In the genomic region with DNA sequence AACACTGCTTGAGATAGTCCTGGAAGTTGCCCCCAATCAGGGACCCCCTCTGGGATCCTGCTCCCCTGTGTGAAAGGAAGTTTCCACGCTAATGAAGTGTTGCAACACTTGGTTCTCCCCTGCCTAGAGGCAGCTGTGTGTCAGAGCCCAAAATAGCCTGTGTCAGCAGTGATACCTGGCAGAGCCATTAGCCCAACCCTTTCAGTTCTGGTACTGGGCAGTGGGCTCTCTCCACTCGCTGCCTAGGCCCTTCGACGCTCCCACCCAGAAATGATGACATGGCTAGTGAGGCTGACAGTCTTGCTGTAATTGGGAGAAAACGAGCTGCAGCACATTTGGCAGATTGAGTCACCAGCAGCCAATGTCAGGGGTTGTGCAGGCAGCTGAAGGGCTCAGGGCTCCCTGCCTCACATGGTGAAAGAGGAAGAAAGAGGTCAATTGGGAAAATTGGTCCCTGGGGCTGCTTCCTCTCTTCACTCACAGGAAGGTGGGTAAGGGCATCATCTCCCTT, we compare ENCODE assay signal across 8 cellular contexts. TPM values are rescaled to one million over a fixed set of nuclear protein-coding genes. Genes with fewer than 3 reads are reported as not detected.
DNase-seq lines count a peak whose midpoint lies in the region; ATAC-seq, FAIRE-seq and TF ChIP-seq lines count a peak whose summit lies in the region.

No MANE protein-coding gene starts in this region.

- FAIRE-seq in H54 (lab: Jason Lieb, UNC): no peak

- H3K27ac Mint-ChIP-seq in GM23338 (no peak overlapping the region), progenitor cell of endocrine pancreas (peak overlapping the region; percentile 99)

- no peak for TF ChIP-seq EP300 in esophagus muscularis mucosa (IDR thresholded peaks at IDR 0.05)

- H3K36me3 Mint-ChIP-seq in GM23338 (ENCODE audit: low read depth) (peaks cover 21% of the 10 kb centered on the region), progenitor cell of endocrine pancreas (ENCODE audit: insufficient read depth) (peaks cover 6% of the 10 kb centered on the region)

- H3K27ac ChIP-seq in GM23338 (ENCODE audit: low read depth): 0 out of 2 replicates have a peak overlapping the region, but pooled peaks have one; percentile 92
- peak overlapping the region; percentile 82 for H3K27ac ChIP-seq in RWPE1
- H3K27ac ChIP-seq in esophagus muscularis mucosa (replicated peaks in 1 of 4): peak overlapping the region; percentile 94 to 98 (median 95)

- H3K4me1 ChIP-seq in GM23338 (ENCODE audit: insufficient read depth) (peaks cover 14% of the 10 kb centered on the region; the same call in 1 of the 2 replicates), esophagus muscularis mucosa (peaks cover 29 to 43% (median 32%) of the 10 kb centered on the region in 4 donors)

- ATAC-seq in GM23338: no peak
- no peak for ATAC-seq in GM21528 (IDR thresholded peaks at IDR 0.05; ENCODE audit: low FRiP score, unreplicated experiment)

- peaks cover 13% of the 10 kb centered on the region; the same call in 1 of the 2 replicates for H3K36me3 ChIP-seq in GM23338 (ENCODE audit: insufficient read depth)
- peaks cover 11 to 31% (median 27%) of the 10 kb centered on the region in 4 donors for H3K36me3 ChIP-seq in esophagus muscularis mucosa

- peaks cover 10% of the 10 kb centered on the region for H4K20me1 ChIP-seq in GM23338 (replicated peaks; ENCODE audit: insufficient read depth)

- intact Hi-C loops in esophagus muscularis mucosa (cut with DNase I): no loop called here

- no peaks in the 10 kb centered on the region for H3K9me3 ChIP-seq in esophagus muscularis mucosa

- H3K27me3 Mint-ChIP-seq in GM23338 (ENCODE audit: insufficient read depth, low read depth, poor library complexity) (peaks cover 6% of the 10 kb centered on the region), progenitor cell of endocrine pancreas (no peaks in the 10 kb centered on the region)

- peak overlapping the region; percentile 73 for H3K4me3 ChIP-seq in GM23338
- no peak overlapping the region for H3K4me3 ChIP-seq in esophagus muscularis mucosa

- H3K27me3 ChIP-seq in GM23338 (ENCODE audit: insufficient read depth) (no peaks in the 10 kb centered on the region), esophagus muscularis mucosa (no peaks in the 10 kb centered on the region)

- TF ChIP-seq POLR2A in esophagus muscularis mucosa (IDR thresholded peaks at IDR 0.05; ENCODE audit: low read depth) (no peak), H54 (IDR thresholded peaks at IDR 0.05; ENCODE audit: low read depth, low read length) (no peak), erythroblast (IDR thresholded peaks at IDR 0.05; ENCODE audit: low read length) (no peak)

- H3K9me2 ChIP-seq in GM23338 (ENCODE audit: insufficient read depth): no peaks in the 10 kb centered on the region

- H3K4me3 Mint-ChIP-seq in GM23338: peak overlapping the region; percentile 97
- H3K4me3 Mint-ChIP-seq in progenitor cell of endocrine pancreas (ENCODE audit: low read depth): peak overlapping the region; percentile 97

- POLR2A ChIA-PET in RWPE1 (lab: Yijun Ruan, JAX; ENCODE audit: low non-redundant PET): interaction anchor here (1.2 kb wide), 1 partner anchor 35 kb away, joined by 3 read pairs; no protein-coding TSS in a partner anchor

- CTCF ChIA-PET in RWPE1 (lab: Yijun Ruan, JAX): interaction anchor here (0.5 to 0.7 kb wide), 3 partner anchors 9 to 215 kb away, joined by 3 to 4 read pairs (median 3); a partner anchor contains a TSS

- peaks cover 27% of the 10 kb centered on the region for H3K79me2 ChIP-seq in GM23338 (replicated peaks; ENCODE audit: insufficient read depth)

- TF ChIP-seq CTCF in GM23338 (conservative IDR thresholded peaks at IDR 0.05; ENCODE audit: low read depth in 2 of 2): no peak
- no peak for TF ChIP-seq CTCF in RWPE1 (conservative IDR thresholded peaks at IDR 0.05; ENCODE audit: low read depth)
- no peak for TF ChIP-seq CTCF in esophagus muscularis mucosa (IDR thresholded peaks at IDR 0.05)
- no peak for TF ChIP-seq CTCF in progenitor cell of endocrine pancreas (IDR thresholded peaks at IDR 0.05; ENCODE audit: unreplicated experiment)

- peak overlapping the region; percentile 94 for H3K4me2 ChIP-seq in GM23338

- WGBS in esophagus muscularis mucosa: 86% methylated on average over 4 of the region's 5 CpGs

- H3F3A ChIP-seq in GM23338 (replicated peaks; ENCODE audit: low read depth): peaks cover 12% of the 10 kb centered on the region

- H3K9me3 Mint-ChIP-seq in GM23338 (no peaks in the 10 kb centered on the region), progenitor cell of endocrine pancreas (ENCODE audit: low read depth) (no peaks in the 10 kb centered on the region)

- DNase-seq in GM23338 (ENCODE audit: low spot score) (no peak), RWPE1 (ENCODE audit: low spot score) (no peak), esophagus muscularis mucosa (ENCODE audit: extremely low spot score) (no peak), progenitor cell of endocrine pancreas (ENCODE audit: low spot score, unreplicated experiment) (no peak), NCI-H69 (lab: John Stamatoyannopoulos, UW) (no peak), H54 (ENCODE audit: insufficient read length, low spot score) (no peak), erythroblast (lab: John Stamatoyannopoulos, UW) (no peak)

- H3K4me1 Mint-ChIP-seq in GM23338 (peaks cover 18% of the 10 kb centered on the region), progenitor cell of endocrine pancreas (ENCODE audit: low read depth) (peaks cover 14% of the 10 kb centered on the region)

- peak overlapping the region; percentile 98; the same call in 1 of the 2 replicates for H2AFZ ChIP-seq in GM23338

TF ChIP-seq in GM23338, 12 proteins besides CTCF, POLR2A, EP300 and RAD21 (continues in another document):
- TF ChIP-seq ZNF114 (CRISPR knock-in tag; IDR thresholded peaks at IDR 0.05) (no peak), CREB1 (CRISPR knock-in tag; IDR thresholded peaks at IDR 0.05; ENCODE audit: low read depth) (no peak), ZNF331 (CRISPR knock-in tag; IDR thresholded peaks at IDR 0.05; ENCODE audit: low read depth) (no peak), EZH2phosphoT487 (IDR thresholded peaks at IDR 0.05; ENCODE audit: unreplicated experiment) (no peak), EZH2 (IDR thresholded peaks at IDR 0.05; ENCODE audit: low read depth, unreplicated experiment) (no peak), STAT1 (IDR thresholded peaks at IDR 0.05; ENCODE audit: unreplicated experiment) (no peak), POLR2AphosphoS5 (IDR thresholded peaks at IDR 0.05; ENCODE audit: low read depth) (no peak)
- TF ChIP-seq, protein P1, sequence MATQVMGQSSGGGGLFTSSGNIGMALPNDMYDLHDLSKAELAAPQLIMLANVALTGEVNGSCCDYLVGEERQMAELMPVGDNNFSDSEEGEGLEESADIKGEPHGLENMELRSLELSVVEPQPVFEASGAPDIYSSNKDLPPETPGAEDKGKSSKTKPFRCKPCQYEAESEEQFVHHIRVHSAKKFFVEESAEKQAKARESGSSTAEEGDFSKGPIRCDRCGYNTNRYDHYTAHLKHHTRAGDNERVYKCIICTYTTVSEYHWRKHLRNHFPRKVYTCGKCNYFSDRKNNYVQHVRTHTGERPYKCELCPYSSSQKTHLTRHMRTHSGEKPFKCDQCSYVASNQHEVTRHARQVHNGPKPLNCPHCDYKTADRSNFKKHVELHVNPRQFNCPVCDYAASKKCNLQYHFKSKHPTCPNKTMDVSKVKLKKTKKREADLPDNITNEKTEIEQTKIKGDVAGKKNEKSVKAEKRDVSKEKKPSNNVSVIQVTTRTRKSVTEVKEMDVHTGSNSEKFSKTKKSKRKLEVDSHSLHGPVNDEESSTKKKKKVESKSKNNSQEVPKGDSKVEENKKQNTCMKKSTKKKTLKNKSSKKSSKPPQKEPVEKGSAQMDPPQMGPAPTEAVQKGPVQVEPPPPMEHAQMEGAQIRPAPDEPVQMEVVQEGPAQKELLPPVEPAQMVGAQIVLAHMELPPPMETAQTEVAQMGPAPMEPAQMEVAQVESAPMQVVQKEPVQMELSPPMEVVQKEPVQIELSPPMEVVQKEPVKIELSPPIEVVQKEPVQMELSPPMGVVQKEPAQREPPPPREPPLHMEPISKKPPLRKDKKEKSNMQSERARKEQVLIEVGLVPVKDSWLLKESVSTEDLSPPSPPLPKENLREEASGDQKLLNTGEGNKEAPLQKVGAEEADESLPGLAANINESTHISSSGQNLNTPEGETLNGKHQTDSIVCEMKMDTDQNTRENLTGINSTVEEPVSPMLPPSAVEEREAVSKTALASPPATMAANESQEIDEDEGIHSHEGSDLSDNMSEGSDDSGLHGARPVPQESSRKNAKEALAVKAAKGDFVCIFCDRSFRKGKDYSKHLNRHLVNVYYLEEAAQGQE (IDR thresholded peaks at IDR 0.05; ENCODE audit: unreplicated experiment): no peak
- TF ChIP-seq, protein P2, sequence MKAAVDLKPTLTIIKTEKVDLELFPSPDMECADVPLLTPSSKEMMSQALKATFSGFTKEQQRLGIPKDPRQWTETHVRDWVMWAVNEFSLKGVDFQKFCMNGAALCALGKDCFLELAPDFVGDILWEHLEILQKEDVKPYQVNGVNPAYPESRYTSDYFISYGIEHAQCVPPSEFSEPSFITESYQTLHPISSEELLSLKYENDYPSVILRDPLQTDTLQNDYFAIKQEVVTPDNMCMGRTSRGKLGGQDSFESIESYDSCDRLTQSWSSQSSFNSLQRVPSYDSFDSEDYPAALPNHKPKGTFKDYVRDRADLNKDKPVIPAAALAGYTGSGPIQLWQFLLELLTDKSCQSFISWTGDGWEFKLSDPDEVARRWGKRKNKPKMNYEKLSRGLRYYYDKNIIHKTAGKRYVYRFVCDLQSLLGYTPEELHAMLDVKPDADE (IDR thresholded peaks at IDR 0.05): no peak

RNA-seq across cellular contexts. Expression of a gene that starts 1.4 kb away (rescaled TPM):
- total RNA-seq in GM23338 (2014; rRNA removed; shearing (Covaris generic)): 31.8 and 33.8 TPM in 2 replicates
- polyA plus RNA-seq in GM23338 (2016; fragmentation: Nextera tagmentation; extraction: Ambion mirVana): 31.1 and 31.7 TPM in 2 replicates
- total RNA-seq in esophagus muscularis mucosa: 10 to 100 TPM; 38.6 to 86.4 (median 48.4) TPM
- total RNA-seq in progenitor cell of endocrine pancreas: 120 and 130 TPM in 2 replicates

RNA-seq across cellular contexts. Expression of a gene that starts 14.9 kb away (rescaled TPM):
- 35.6 and 46.1 TPM in 2 replicates for total RNA-seq in GM23338 (2014; rRNA removed; shearing (Covaris generic))
- 59.6 and 69.1 TPM in 2 replicates for polyA plus RNA-seq in GM23338 (2016; fragmentation: Nextera tagmentation; extraction: Ambion mirVana)
- total RNA-seq in esophagus muscularis mucosa (10 to 100 TPM; 13.7 to 17.9 (median 15.8) TPM), progenitor cell of endocrine pancreas (18.6 and 19.8 TPM in 2 replicates)

RNA-seq across cellular contexts. Expression of a gene that starts 19.5 kb away (rescaled TPM):
- 15.3 and 17.5 TPM in 2 replicates for total RNA-seq in GM23338 (2014; rRNA removed; shearing (Covaris generic))
- polyA plus RNA-seq in GM23338 (2016; fragmentation: Nextera tagmentation; extraction: Ambion mirVana): 10.6 and 16.9 TPM in 2 replicates
- total RNA-seq in esophagus muscularis mucosa: 10 to 100 TPM; 33.2 to 50.8 (median 44.8) TPM
- total RNA-seq in progenitor cell of endocrine pancreas: 38.4 and 40.8 TPM in 2 replicates

RNA-seq across cellular contexts. Expression of a gene that starts 25.2 kb away (rescaled TPM):
- total RNA-seq in GM23338 (2014; rRNA removed; shearing (Covaris generic)): 15.0 and 22.2 TPM in 2 replicates
- polyA plus RNA-seq in GM23338 (2016; fragmentation: Nextera tagmentation; extraction: Ambion mirVana): 7.4 and 7.7 TPM in 2 replicates
- total RNA-seq in esophagus muscularis mucosa: 10 to 100 TPM; 22.8 to 31.6 (median 31.6) TPM
- 39.3 and 45.3 TPM in 2 replicates for total RNA-seq in progenitor cell of endocrine pancreas

RNA-seq across cellular contexts. Expression of a gene that starts 26.0 kb away (rescaled TPM):
- total RNA-seq in GM23338 (2014; rRNA removed; shearing (Covaris generic)): not detected in 2 replicates
- polyA plus RNA-seq in GM23338 (2016; fragmentation: Nextera tagmentation; extraction: Ambion mirVana): 1.3 and 1.9 TPM in 2 replicates
- total RNA-seq in esophagus muscularis mucosa: not detected
- total RNA-seq in progenitor cell of endocrine pancreas: not detected in 2 replicates
